Comparison of ENCODE assay signal across 15 cellular contexts in the genomic region with DNA sequence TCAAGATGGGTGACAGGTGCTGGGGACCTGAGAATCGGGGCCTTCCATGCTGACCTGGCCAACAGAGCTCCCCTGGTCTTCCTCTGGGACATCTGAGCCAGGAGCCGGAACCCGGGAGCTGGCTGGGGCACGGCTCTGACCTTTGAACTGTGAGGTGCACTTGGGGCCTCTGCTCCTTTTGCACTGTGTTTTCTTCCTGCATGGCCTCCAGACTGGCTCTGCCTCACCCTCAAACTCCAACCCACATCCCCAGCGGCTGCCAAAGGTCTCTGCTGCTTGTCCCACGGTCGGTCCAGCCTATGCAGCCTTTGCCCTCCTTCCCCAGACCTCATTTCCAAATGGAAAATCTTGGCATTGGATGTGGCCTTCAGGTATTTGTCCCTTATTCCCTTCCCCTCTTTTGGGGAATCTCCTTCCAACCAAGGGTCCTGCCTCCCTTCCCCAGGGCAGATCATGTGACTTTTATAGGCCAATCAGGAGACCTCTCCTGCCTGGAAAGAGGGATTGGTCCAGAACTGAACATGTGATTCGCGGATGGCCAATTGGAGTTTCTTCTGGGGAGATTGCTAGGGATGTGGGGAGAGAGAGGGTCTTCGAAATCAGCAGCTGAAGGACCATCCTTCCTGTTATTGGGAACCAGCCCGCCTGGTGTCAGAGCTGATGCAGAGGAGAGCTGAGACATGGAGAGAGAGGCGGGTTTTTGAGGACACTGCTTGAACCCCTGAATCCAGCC.
"Had no signal": no experiment of that assay in that cellular context is flagged by ENCODE, and none has a peak within 500 bp of the region (broad histone marks: within the 10 kb centered on the region; RNA-seq: fewer than 3 reads in every experiment).

No MANE protein-coding gene starts in this region.

- H3K4me3 ChIP-seq: psoas muscle, sigmoid colon, suprapubic skin, upper lobe of right lung had no signal

- H3K9me3 ChIP-seq: psoas muscle, sigmoid colon, SK-N-SH, suprapubic skin, upper lobe of right lung had no signal

- H3K27ac ChIP-seq: epithelial cell of prostate, psoas muscle, sigmoid colon, suprapubic skin, upper lobe of right lung had no signal

- H3K27me3 ChIP-seq: sigmoid colon, upper lobe of right lung had no signal

- DNase-seq: activated CD8-positive, alpha-beta memory T cell treated with anti-CD3 and anti-CD28 coated beads, Interleukin-2, amount 50 U/mL, for 48 hours; activated naive CD4-positive, alpha-beta T cell treated with anti-CD3 and anti-CD28 coated beads for 36 hours; cortex of kidney; effector memory CD4-positive, alpha-beta T cell; hippocampal formation; kidney glomerular epithelial cell; naive thymus-derived CD8-positive, alpha-beta T cell; psoas muscle; sigmoid colon; SK-N-SH; stimulated activated CD4-positive, alpha-beta T cell treated with anti-CD3 and anti-CD28 coated beads, Interleukin-12 subunit alpha, Interleukin-12 subunit beta, amount 100 ng/mL, for 4 hours; stimulated activated naive CD4-positive, alpha-beta T cell; upper lobe of right lung had no signal

- H3K9ac ChIP-seq: SK-N-SH had no signal

- ATAC-seq: naive thymus-derived CD8-positive, alpha-beta T cell; psoas muscle; upper lobe of right lung had no signal

- H3K36me3 ChIP-seq: sigmoid colon, suprapubic skin, upper lobe of right lung had no signal

- H3K4me1 ChIP-seq: psoas muscle, sigmoid colon, suprapubic skin, upper lobe of right lung had no signal
